In genomic region chr17:40358323-40359038, GRCh38 we compare ENCODE assay signal across 8 cellular contexts. TPM values are rescaled to one million over a fixed set of nuclear protein-coding genes. Genes with fewer than 3 reads are reported as not detected.
DNase-seq lines count a peak whose midpoint lies in the region; ATAC-seq and TF ChIP-seq lines count a peak whose summit lies in the region.

No MANE protein-coding gene starts in this region.

- H3K36me3 Mint-ChIP-seq in activated T-helper 17 cell treated with anti-CD3 and anti-CD28 coated beads, Interleukin-2, amount 50 U/mL, for 72 hours (ENCODE audit: low read depth): peaks cover 19% of the 10 kb centered on the region
- H3K36me3 Mint-ChIP-seq in nephron progenitor cell (ENCODE audit: low read depth): peaks cover 12% of the 10 kb centered on the region

- DNase-seq in ELF-1 (ENCODE audit: low read depth, low spot score) (peak; percentile 91), LNCaP clone FGC (ENCODE audit: low read depth) (peak; percentile 19), SHP77 (lab: John Stamatoyannopoulos, UW) (peak; percentile 66 to 73), fibroblast of gingiva (ENCODE audit: low read depth) (peak; percentile 82), nephron progenitor cell (peak; percentile 95)
- peak; percentile 94 for DNase-seq in stimulated activated naive CD8-positive, alpha-beta T cell treated with anti-CD3 and anti-CD28 coated beads, Interleukin-15, Interleukin-2, amounts not matched to agents 100 U/mL and 50 U/mL, for 24 hours

- H3K4me1 Mint-ChIP-seq in activated T-helper 17 cell treated with anti-CD3 and anti-CD28 coated beads, Interleukin-2, amount 50 U/mL, for 72 hours: no peaks in the 10 kb centered on the region
- H3K4me1 Mint-ChIP-seq in nephron progenitor cell: peaks cover 54% of the 10 kb centered on the region

- peak; percentile 60 for ATAC-seq in activated T-helper 17 cell treated with anti-CD3 and anti-CD28 coated beads, Interleukin-2, amount 50 U/mL, for 72 hours (replicated peaks)
- ATAC-seq in stimulated activated naive CD8-positive, alpha-beta T cell treated with anti-CD3 and anti-CD28 coated beads, Interleukin-15, Interleukin-2, amounts not matched to agents 100 U/mL and 50 U/mL, for 24 hours: peak; percentile 54
- ATAC-seq in HG02884 (IDR thresholded peaks at IDR 0.05; ENCODE audit: unreplicated experiment): no peak

- peak; percentile 95 for TF ChIP-seq CTCF in LNCaP clone FGC (IDR thresholded peaks at IDR 0.05; ENCODE audit: control insufficient read depth, extremely low read depth, insufficient read depth)
- TF ChIP-seq CTCF in nephron progenitor cell (IDR thresholded peaks at IDR 0.05): peak; percentile 100

- H3K27me3 Mint-ChIP-seq in activated T-helper 17 cell treated with anti-CD3 and anti-CD28 coated beads, Interleukin-2, amount 50 U/mL, for 72 hours: peaks cover 13% of the 10 kb centered on the region
- peaks cover 28% of the 10 kb centered on the region for H3K27me3 Mint-ChIP-seq in nephron progenitor cell (ENCODE audit: low read depth, poor library complexity)

- H3K4me3 Mint-ChIP-seq in activated T-helper 17 cell treated with anti-CD3 and anti-CD28 coated beads, Interleukin-2, amount 50 U/mL, for 72 hours: peak overlapping the region; percentile 31
- no peak overlapping the region for H3K4me3 Mint-ChIP-seq in nephron progenitor cell

- H3K27ac Mint-ChIP-seq in activated T-helper 17 cell treated with anti-CD3 and anti-CD28 coated beads, Interleukin-2, amount 50 U/mL, for 72 hours: no peak overlapping the region
- no peak overlapping the region for H3K27ac Mint-ChIP-seq in nephron progenitor cell

- no peak overlapping the region for H3K4me3 ChIP-seq in LNCaP clone FGC (ENCODE audit: low read depth, low read length)

- no peaks in the 10 kb centered on the region for H3K9me3 Mint-ChIP-seq in activated T-helper 17 cell treated with anti-CD3 and anti-CD28 coated beads, Interleukin-2, amount 50 U/mL, for 72 hours
- H3K9me3 Mint-ChIP-seq in nephron progenitor cell: no peaks in the 10 kb centered on the region

RNA-seq across cellular contexts. Expression of gene GJD3, which starts 6.1 kb away (rescaled TPM):
- not detected for total RNA-seq in activated T-helper 17 cell treated with anti-CD3 and anti-CD28 coated beads, Interleukin-2, amount 50 U/mL, for 72 hours

RNA-seq across cellular contexts. Expression of gene RARA, which starts 49.5 kb away (rescaled TPM):
- total RNA-seq in activated T-helper 17 cell treated with anti-CD3 and anti-CD28 coated beads, Interleukin-2, amount 50 U/mL, for 72 hours: 10 to 100 TPM; 43.7 to 61.9 TPM

RNA-seq across cellular contexts. Expression of gene TOP2A, which starts 59.2 kb away (rescaled TPM):
- 100 to 1,000 TPM; 230 to 257 TPM for total RNA-seq in activated T-helper 17 cell treated with anti-CD3 and anti-CD28 coated beads, Interleukin-2, amount 50 U/mL, for 72 hours

Comparison
In these comparisons a context has a peak if more than half of its experiments do, and no peak if none do; other contexts are left out.
1. DNase-seq: peak in every context shown above with its lines; median percentile 95 in nephron progenitor cell; 94 in stimulated activated naive CD8-positive, alpha-beta T cell treated with anti-CD3 and anti-CD28 coated beads, Interleukin-15, Interleukin-2, amounts not matched to agents 100 U/mL and 50 U/mL, for 24 hours; 91 in ELF-1; 82 in fibroblast of gingiva; 70 in SHP77; 19 in LNCaP clone FGC.